Comparison of ENCODE assay signal across 2 cellular contexts in the genomic region with DNA sequence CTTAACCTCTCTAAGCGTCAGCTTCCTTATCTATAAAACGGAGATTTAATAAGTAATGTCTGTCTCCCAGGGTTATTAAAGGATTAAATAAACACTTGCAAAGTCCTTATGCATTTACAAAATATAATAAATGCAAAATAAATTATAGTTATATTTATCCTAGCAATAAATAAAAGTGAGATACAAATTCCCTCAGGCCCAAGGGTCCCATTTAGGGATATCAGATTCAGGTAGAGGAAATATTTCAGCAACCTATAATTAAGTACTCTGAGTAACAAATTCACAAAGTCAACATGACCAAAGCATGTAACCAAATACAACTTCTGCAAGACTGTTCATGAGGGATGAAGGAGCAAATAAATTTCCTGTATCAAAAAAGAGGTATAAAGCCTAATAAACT.
TF ChIP-seq lines count a peak whose summit lies in the region.

No MANE protein-coding gene starts in this region.

TF ChIP-seq in HCT116, 20 proteins besides CTCF, POLR2A, EP300 and RAD21:
- TF ChIP-seq ZFX (IDR thresholded peaks at IDR 0.05) (no peak), ZNF274 (IDR thresholded peaks at IDR 0.05; ENCODE audit: low read depth, low read length) (no peak), TCF7L2 (IDR thresholded peaks at IDR 0.05; ENCODE audit: borderline replicate concordance, extremely low read depth, insufficient read depth, insufficient read length) (no peak), CEBPB (IDR thresholded peaks at IDR 0.05; ENCODE audit: low read depth) (no peak), EZH2 (IDR thresholded peaks at IDR 0.05) (no peak), FOSL1 (IDR thresholded peaks at IDR 0.05; ENCODE audit: low read depth) (no peak), EZH2phosphoT487 (IDR thresholded peaks at IDR 0.05; ENCODE audit: borderline replicate concordance) (no peak), JUND (IDR thresholded peaks at IDR 0.05) (no peak), ELF1 (IDR thresholded peaks at IDR 0.05; ENCODE audit: borderline replicate concordance, low read depth) (no peak), YY1 (IDR thresholded peaks at IDR 0.05; ENCODE audit: extremely low read depth, insufficient replicate concordance, low read depth, low read length) (no peak), SIN3A (IDR thresholded peaks at IDR 0.05; ENCODE audit: low read depth) (no peak), SP1 (IDR thresholded peaks at IDR 0.05; ENCODE audit: low read depth) (no peak), POLR2AphosphoS5 (IDR thresholded peaks at IDR 0.05; ENCODE audit: low read depth, low read length) (no peak), CBX3 (IDR thresholded peaks at IDR 0.05; ENCODE audit: low read depth) (no peak)
- TF ChIP-seq, protein P1, sequence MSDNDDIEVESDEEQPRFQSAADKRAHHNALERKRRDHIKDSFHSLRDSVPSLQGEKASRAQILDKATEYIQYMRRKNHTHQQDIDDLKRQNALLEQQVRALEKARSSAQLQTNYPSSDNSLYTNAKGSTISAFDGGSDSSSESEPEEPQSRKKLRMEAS (IDR thresholded peaks at IDR 0.05) = no peak
- TF ChIP-seq, protein P2, sequence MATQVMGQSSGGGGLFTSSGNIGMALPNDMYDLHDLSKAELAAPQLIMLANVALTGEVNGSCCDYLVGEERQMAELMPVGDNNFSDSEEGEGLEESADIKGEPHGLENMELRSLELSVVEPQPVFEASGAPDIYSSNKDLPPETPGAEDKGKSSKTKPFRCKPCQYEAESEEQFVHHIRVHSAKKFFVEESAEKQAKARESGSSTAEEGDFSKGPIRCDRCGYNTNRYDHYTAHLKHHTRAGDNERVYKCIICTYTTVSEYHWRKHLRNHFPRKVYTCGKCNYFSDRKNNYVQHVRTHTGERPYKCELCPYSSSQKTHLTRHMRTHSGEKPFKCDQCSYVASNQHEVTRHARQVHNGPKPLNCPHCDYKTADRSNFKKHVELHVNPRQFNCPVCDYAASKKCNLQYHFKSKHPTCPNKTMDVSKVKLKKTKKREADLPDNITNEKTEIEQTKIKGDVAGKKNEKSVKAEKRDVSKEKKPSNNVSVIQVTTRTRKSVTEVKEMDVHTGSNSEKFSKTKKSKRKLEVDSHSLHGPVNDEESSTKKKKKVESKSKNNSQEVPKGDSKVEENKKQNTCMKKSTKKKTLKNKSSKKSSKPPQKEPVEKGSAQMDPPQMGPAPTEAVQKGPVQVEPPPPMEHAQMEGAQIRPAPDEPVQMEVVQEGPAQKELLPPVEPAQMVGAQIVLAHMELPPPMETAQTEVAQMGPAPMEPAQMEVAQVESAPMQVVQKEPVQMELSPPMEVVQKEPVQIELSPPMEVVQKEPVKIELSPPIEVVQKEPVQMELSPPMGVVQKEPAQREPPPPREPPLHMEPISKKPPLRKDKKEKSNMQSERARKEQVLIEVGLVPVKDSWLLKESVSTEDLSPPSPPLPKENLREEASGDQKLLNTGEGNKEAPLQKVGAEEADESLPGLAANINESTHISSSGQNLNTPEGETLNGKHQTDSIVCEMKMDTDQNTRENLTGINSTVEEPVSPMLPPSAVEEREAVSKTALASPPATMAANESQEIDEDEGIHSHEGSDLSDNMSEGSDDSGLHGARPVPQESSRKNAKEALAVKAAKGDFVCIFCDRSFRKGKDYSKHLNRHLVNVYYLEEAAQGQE (IDR thresholded peaks at IDR 0.05; ENCODE audit: low read depth) = no peak
- TF ChIP-seq, protein P3, sequence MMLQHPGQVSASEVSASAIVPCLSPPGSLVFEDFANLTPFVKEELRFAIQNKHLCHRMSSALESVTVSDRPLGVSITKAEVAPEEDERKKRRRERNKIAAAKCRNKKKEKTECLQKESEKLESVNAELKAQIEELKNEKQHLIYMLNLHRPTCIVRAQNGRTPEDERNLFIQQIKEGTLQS (IDR thresholded peaks at IDR 0.05) = no peak

TF ChIP-seq in K562, 482 proteins besides CTCF, POLR2A, EP300 and RAD21:
- TF ChIP-seq ETS2 (tag; IDR thresholded peaks at IDR 0.05; ENCODE audit: borderline replicate concordance, poor library complexity, severe bottlenecking) (no peak), ZNF436 (CRISPR knock-in tag; IDR thresholded peaks at IDR 0.05) (no peak), SNRNP70 (optimal IDR thresholded peaks at IDR 0.05; ENCODE audit: low read depth, low read length) (no peak), TSC22D4 (tag; IDR thresholded peaks at IDR 0.05) (no peak), HOXB6 (CRISPR knock-in tag; IDR thresholded peaks at IDR 0.05; ENCODE audit: borderline replicate concordance) (no peak), FOXM1 (IDR thresholded peaks at IDR 0.05; ENCODE audit: low read depth) (no peak), FOXM1 (CRISPR knock-in tag; IDR thresholded peaks at IDR 0.05; ENCODE audit: low read depth) (no peak), PHTF2 (CRISPR knock-in tag; IDR thresholded peaks at IDR 0.05) (no peak), ERF (CRISPR knock-in tag; IDR thresholded peaks at IDR 0.05) (no peak), PTRF (tag; IDR thresholded peaks at IDR 0.05) (no peak), ZNF197 (CRISPR knock-in tag; IDR thresholded peaks at IDR 0.05; ENCODE audit: low read depth) (no peak), RAD51 (IDR thresholded peaks at IDR 0.05; ENCODE audit: borderline replicate concordance, low read depth) (no peak), ZNF282 (CRISPR knock-in tag; IDR thresholded peaks at IDR 0.05) (no peak), KHSRP (IDR thresholded peaks at IDR 0.05) (no peak), NONO (IDR thresholded peaks at IDR 0.05; ENCODE audit: low read depth in 2 of 2, low read length in 1 of 2) (no peak), BRD4 (IDR thresholded peaks at IDR 0.05) (no peak), KAT7 (CRISPR knock-in tag; IDR thresholded peaks at IDR 0.05; ENCODE audit: borderline replicate concordance) (no peak)
- TF ChIP-seq, protein P4, sequence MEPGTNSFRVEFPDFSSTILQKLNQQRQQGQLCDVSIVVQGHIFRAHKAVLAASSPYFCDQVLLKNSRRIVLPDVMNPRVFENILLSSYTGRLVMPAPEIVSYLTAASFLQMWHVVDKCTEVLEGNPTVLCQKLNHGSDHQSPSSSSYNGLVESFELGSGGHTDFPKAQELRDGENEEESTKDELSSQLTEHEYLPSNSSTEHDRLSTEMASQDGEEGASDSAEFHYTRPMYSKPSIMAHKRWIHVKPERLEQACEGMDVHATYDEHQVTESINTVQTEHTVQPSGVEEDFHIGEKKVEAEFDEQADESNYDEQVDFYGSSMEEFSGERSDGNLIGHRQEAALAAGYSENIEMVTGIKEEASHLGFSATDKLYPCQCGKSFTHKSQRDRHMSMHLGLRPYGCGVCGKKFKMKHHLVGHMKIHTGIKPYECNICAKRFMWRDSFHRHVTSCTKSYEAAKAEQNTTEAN (CRISPR knock-in tag; IDR thresholded peaks at IDR 0.05) = no peak
- TF ChIP-seq, protein P5, sequence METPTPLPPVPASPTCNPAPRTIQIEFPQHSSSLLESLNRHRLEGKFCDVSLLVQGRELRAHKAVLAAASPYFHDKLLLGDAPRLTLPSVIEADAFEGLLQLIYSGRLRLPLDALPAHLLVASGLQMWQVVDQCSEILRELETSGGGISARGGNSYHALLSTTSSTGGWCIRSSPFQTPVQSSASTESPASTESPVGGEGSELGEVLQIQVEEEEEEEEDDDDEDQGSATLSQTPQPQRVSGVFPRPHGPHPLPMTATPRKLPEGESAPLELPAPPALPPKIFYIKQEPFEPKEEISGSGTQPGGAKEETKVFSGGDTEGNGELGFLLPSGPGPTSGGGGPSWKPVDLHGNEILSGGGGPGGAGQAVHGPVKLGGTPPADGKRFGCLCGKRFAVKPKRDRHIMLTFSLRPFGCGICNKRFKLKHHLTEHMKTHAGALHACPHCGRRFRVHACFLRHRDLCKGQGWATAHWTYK (CRISPR knock-in tag; IDR thresholded peaks at IDR 0.05) = no peak
- TF ChIP-seq, protein P6, sequence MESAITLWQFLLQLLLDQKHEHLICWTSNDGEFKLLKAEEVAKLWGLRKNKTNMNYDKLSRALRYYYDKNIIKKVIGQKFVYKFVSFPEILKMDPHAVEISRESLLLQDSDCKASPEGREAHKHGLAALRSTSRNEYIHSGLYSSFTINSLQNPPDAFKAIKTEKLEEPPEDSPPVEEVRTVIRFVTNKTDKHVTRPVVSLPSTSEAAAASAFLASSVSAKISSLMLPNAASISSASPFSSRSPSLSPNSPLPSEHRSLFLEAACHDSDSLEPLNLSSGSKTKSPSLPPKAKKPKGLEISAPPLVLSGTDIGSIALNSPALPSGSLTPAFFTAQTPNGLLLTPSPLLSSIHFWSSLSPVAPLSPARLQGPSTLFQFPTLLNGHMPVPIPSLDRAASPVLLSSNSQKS (CRISPR knock-in tag; IDR thresholded peaks at IDR 0.05) = no peak
